Comparison of ENCODE assay signal across 1 cellular context in genomic region chrX:11764602-11765067, GRCh38.
TF ChIP-seq lines count a peak whose summit lies in the region.

No MANE protein-coding gene starts in this region.

TF ChIP-seq in GM12878, 131 proteins besides CTCF, POLR2A, EP300 and RAD21 (continued from another document and continues in another):
- TF ChIP-seq HSF1 (IDR thresholded peaks at IDR 0.05; ENCODE audit: low read depth, low read length) (no peak), RBBP5 (conservative IDR thresholded peaks at IDR 0.05) (no peak), RCOR1 (conservative IDR thresholded peaks at IDR 0.05; ENCODE audit: low read depth, low read length) (peak; percentile 56; the same call in 1 of the 2 replicates), SRF (IDR thresholded peaks at IDR 0.05; ENCODE audit: low read depth in 2 of 2, low read length in 2 of 2) (no peak), TARDBP (IDR thresholded peaks at IDR 0.05; ENCODE audit: borderline replicate concordance) (no peak), TCF12 (IDR thresholded peaks at IDR 0.05; ENCODE audit: low read depth, low read length) (peak; percentile 74), SUZ12 (IDR thresholded peaks at IDR 0.05; ENCODE audit: unreplicated experiment) (no peak), MTA3 (IDR thresholded peaks at IDR 0.05; ENCODE audit: borderline replicate concordance, low read length) (no peak), SMAD1 (IDR thresholded peaks at IDR 0.05; ENCODE audit: low read depth, partially characterized antibody) (peak; percentile 79), ESRRA (IDR thresholded peaks at IDR 0.05; ENCODE audit: low read length) (no peak), ETV6 (conservative IDR thresholded peaks at IDR 0.05 in 1 of 2, IDR thresholded peaks at IDR 0.05 in 1 of 2; ENCODE audit: borderline replicate concordance in 1 of 2, low read depth in 1 of 2) (no peak), E2F4 (IDR thresholded peaks at IDR 0.05; ENCODE audit: low read depth, low read length) (no peak), NFYA (IDR thresholded peaks at IDR 0.05; ENCODE audit: borderline replicate concordance, low read depth, low read length) (no peak), EGR1 (IDR thresholded peaks at IDR 0.05; ENCODE audit: borderline replicate concordance in 1 of 2, low read depth in 2 of 2, low read length in 2 of 2) (no peak), CEBPB (IDR thresholded peaks at IDR 0.05; ENCODE audit: borderline replicate concordance in 1 of 2, low read depth in 2 of 2, low read length in 2 of 2) (no peak), BMI1 (IDR thresholded peaks at IDR 0.05; ENCODE audit: borderline replicate concordance) (no peak), FOXK2 (IDR thresholded peaks at IDR 0.05) (no peak), PAX8 (IDR thresholded peaks at IDR 0.05) (no peak), FOXM1 (IDR thresholded peaks at IDR 0.05; ENCODE audit: low read depth, low read length) (no peak), E2F8 (IDR thresholded peaks at IDR 0.05; ENCODE audit: low read depth, partially characterized antibody) (no peak), BHLHE40 (IDR thresholded peaks at IDR 0.05; ENCODE audit: borderline replicate concordance in 1 of 2, low read depth in 2 of 2, low read length in 1 of 2) (peak; percentile 69 to 81), RAD51 (IDR thresholded peaks at IDR 0.05) (no peak), STAT1 (conservative IDR thresholded peaks at IDR 0.05) (no peak), ZNF384 (IDR thresholded peaks at IDR 0.05; ENCODE audit: borderline replicate concordance, low read depth, low read length) (no peak), ATF2 (IDR thresholded peaks at IDR 0.05; ENCODE audit: low read length) (0 out of 2 replicates have a peak, but pooled peaks have one; percentile 20), TCF3 (IDR thresholded peaks at IDR 0.05; ENCODE audit: borderline replicate concordance, insufficient read depth, low read depth, low read length) (no peak), IRF4 (IDR thresholded peaks at IDR 0.05; ENCODE audit: low read depth, low read length) (no peak), ZZZ3 (IDR thresholded peaks at IDR 0.05; ENCODE audit: control insufficient read depth, insufficient read length, low read depth) (no peak), MEF2B (IDR thresholded peaks at IDR 0.05; ENCODE audit: partially characterized antibody, poor library complexity, severe bottlenecking) (peak; percentile 100), NRF1 (conservative IDR thresholded peaks at IDR 0.05; ENCODE audit: low read depth, low read length) (no peak), FOS (IDR thresholded peaks at IDR 0.05; ENCODE audit: borderline replicate concordance, extremely low read depth, insufficient read length) (no peak), USF2 (IDR thresholded peaks at IDR 0.05; ENCODE audit: borderline replicate concordance, low read depth, low read length) (no peak), ASH2L (IDR thresholded peaks at IDR 0.05; ENCODE audit: borderline replicate concordance, low read depth) (no peak), NKRF (conservative IDR thresholded peaks at IDR 0.05) (no peak), ZNF274 (IDR thresholded peaks at IDR 0.05; ENCODE audit: insufficient read depth, insufficient read length) (no peak), NR2C2 (IDR thresholded peaks at IDR 0.05; ENCODE audit: borderline replicate concordance, control insufficient read depth, insufficient read length, low read depth) (no peak), BACH1 (IDR thresholded peaks at IDR 0.05; ENCODE audit: borderline replicate concordance) (no peak), JUNB (IDR thresholded peaks at IDR 0.05) (no peak), CUX1 (IDR thresholded peaks at IDR 0.05; ENCODE audit: insufficient replicate concordance, low read depth, low read length) (peak; percentile 96), TAF1 (IDR thresholded peaks at IDR 0.05; ENCODE audit: borderline replicate concordance, low read depth, low read length) (no peak), SMAD5 (IDR thresholded peaks at IDR 0.05; ENCODE audit: low read depth) (no peak), TCF7 (IDR thresholded peaks at IDR 0.05; ENCODE audit: borderline replicate concordance) (no peak), POLR2AphosphoS5 (IDR thresholded peaks at IDR 0.05; ENCODE audit: low read length) (0 out of 2 replicates have a peak, but pooled peaks have one; percentile 29), KAT2A (conservative IDR thresholded peaks at IDR 0.05; ENCODE audit: control insufficient read depth, low read depth, low read length) (no peak), NFXL1 (IDR thresholded peaks at IDR 0.05; ENCODE audit: borderline replicate concordance) (no peak), MAX (IDR thresholded peaks at IDR 0.05; ENCODE audit: low read depth, low read length) (no peak), CREB1 (IDR thresholded peaks at IDR 0.05; ENCODE audit: low read depth) (no peak), DPF2 (IDR thresholded peaks at IDR 0.05) (no peak), RFX5 (IDR thresholded peaks at IDR 0.05; ENCODE audit: low read depth, low read length) (no peak), NR2F1 (conservative IDR thresholded peaks at IDR 0.05) (no peak), E4F1 (IDR thresholded peaks at IDR 0.05; ENCODE audit: borderline replicate concordance, partially characterized antibody) (no peak), ZBED1 (IDR thresholded peaks at IDR 0.05; ENCODE audit: borderline replicate concordance) (no peak)
